ENCODE assay signal across 11 cellular contexts in the genomic region with DNA sequence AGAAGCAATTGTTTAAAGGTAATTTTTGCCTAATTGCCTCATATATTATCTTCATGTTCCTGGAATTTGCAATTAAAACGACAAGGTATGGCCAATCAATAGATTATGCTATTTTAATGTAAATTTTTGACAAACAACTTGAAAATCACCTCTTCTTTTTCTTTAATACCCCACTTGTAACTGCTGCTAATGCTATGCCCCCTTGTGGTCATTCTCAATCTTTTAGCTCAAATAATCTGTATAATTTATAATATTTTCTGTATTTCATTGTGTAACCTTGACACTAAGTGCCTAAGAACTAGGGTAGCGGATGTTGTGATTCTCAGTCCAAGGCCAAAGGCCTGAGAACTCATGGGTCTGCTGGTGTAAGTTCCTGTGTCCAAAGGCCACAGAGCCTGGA.
DNase-seq lines count a peak whose midpoint lies in the region; ATAC-seq and TF ChIP-seq lines count a peak whose summit lies in the region.
"Had no signal": no experiment of that assay in that cellular context is flagged by ENCODE, and none has a peak within 500 bp of the region (broad histone marks: within the 10 kb centered on the region; RNA-seq: fewer than 3 reads in every experiment).

No MANE protein-coding gene starts in this region.

- no peak for ATAC-seq in GM21737 (IDR thresholded peaks at IDR 0.05; ENCODE audit: unreplicated experiment)
- ATAC-seq: activated T-cell treated with anti-CD3 and anti-CD28 coated beads, Interleukin-2, amount 50 U/mL, for 72 hours had no signal

- H3K27me3 Mint-ChIP-seq in MCF 10A (ENCODE audit: insufficient read depth, unreplicated experiment) = no peaks in the 10 kb centered on the region
- H3K27me3 Mint-ChIP-seq: activated CD4-positive, alpha-beta T cell treated with anti-CD3 and anti-CD28 coated beads, Interleukin-2, amount 10 ng/mL, durations not matched to agents 24 days and 14 days had no signal

- H3K79me2 ChIP-seq in OCI-LY1 (ENCODE audit: insufficient read depth, low read length) = no peaks in the 10 kb centered on the region
- H3K79me2 ChIP-seq: parathyroid adenoma had no signal

- DNase-seq in MCF 10A (ENCODE audit: unreplicated experiment) (peak; percentile 23), breast epithelium (ENCODE audit: low spot score in 2 of 2) (no peak), dermis blood vessel endothelial cell (peak; percentile 3), DMS114 treated with DMSO at 0.1 percent for 48 hours (lab: John Stamatoyannopoulos, UW; ENCODE audit: unreplicated experiment) (no peak), HCEC 1CT (no peak), foreskin melanocyte (no peak)
- DNase-seq: activated CD4-positive, alpha-beta T cell treated with anti-CD3 and anti-CD28 coated beads, Interleukin-2, amount 10 ng/mL, durations not matched to agents 24 days and 14 days; activated T-cell treated with anti-CD3 and anti-CD28 coated beads, Interleukin-2, amount 50 U/mL, for 72 hours had no signal

- H3F3A ChIP-seq in OCI-LY1 (ENCODE audit: insufficient read depth, low read length) = no peaks in the 10 kb centered on the region

- no peaks in the 10 kb centered on the region for H3K36me3 Mint-ChIP-seq in MCF 10A (ENCODE audit: insufficient read depth, unreplicated experiment)

- TF ChIP-seq POLR2A in breast epithelium (IDR thresholded peaks at IDR 0.05) = no peak

- peaks cover 0 to 5% of the 10 kb centered on the region in 2 donors for H3K27me3 ChIP-seq in breast epithelium
- no peaks in the 10 kb centered on the region for H3K27me3 ChIP-seq in OCI-LY1 (ENCODE audit: insufficient read depth, low read length)

- intact Hi-C loops in MCF 10A (cut with micrococcal nuclease) (loop anchor here (5.0 kb wide), 1 partner anchor 719 kb away; no protein-coding TSS in a partner anchor), breast epithelium (cut with DNase I; ENCODE audit: low total_unique reads) (no loop called here)

- H3K4me2 ChIP-seq in OCI-LY1 (ENCODE audit: low read length) = no peak overlapping the region

- H3K27ac ChIP-seq in breast epithelium (no peak overlapping the region), OCI-LY1 (ENCODE audit: low read depth, low read length, poor library complexity, severe bottlenecking) (no peak overlapping the region)
- H3K27ac ChIP-seq: parathyroid adenoma had no signal

- CTCF ChIA-PET in MCF 10A (lab: Yijun Ruan, JAX) = interaction anchor here (0.5 to 1.9 kb wide), 17 partner anchors 8 to 1852 kb away, joined by 3 to 11 read pairs (median 4); no protein-coding TSS in a partner anchor

- H3K36me3 ChIP-seq in breast epithelium (no peaks in the 10 kb centered on the region), OCI-LY1 (ENCODE audit: insufficient read depth, low read length) (no peaks in the 10 kb centered on the region)

- H4K20me1 ChIP-seq in OCI-LY1 (ENCODE audit: insufficient read depth, low read length) = no peaks in the 10 kb centered on the region

- TF ChIP-seq CTCF in MCF 10A (IDR thresholded peaks at IDR 0.05; ENCODE audit: unreplicated experiment) (peak; percentile 35), breast epithelium (IDR thresholded peaks at IDR 0.05) (no peak), OCI-LY1 (IDR thresholded peaks at IDR 0.05; ENCODE audit: low read length) (peak; percentile 28)

- no peaks in the 10 kb centered on the region for H3K9me2 ChIP-seq in OCI-LY1 (ENCODE audit: low read depth, low read length)

- H3K4me1 Mint-ChIP-seq in MCF 10A (ENCODE audit: insufficient read depth, unreplicated experiment) = no peaks in the 10 kb centered on the region
- H3K4me1 Mint-ChIP-seq: activated CD4-positive, alpha-beta T cell treated with anti-CD3 and anti-CD28 coated beads, Interleukin-2, amount 10 ng/mL, durations not matched to agents 24 days and 14 days had no signal

- H3K9me3 ChIP-seq in breast epithelium (peaks cover 0 to 10% of the 10 kb centered on the region in 2 donors), OCI-LY1 (ENCODE audit: low read length) (no peaks in the 10 kb centered on the region)

- H3K9me3 Mint-ChIP-seq in MCF 10A (ENCODE audit: unreplicated experiment) = no peaks in the 10 kb centered on the region
- H3K9me3 Mint-ChIP-seq: activated CD4-positive, alpha-beta T cell treated with anti-CD3 and anti-CD28 coated beads, Interleukin-2, amount 10 ng/mL, durations not matched to agents 24 days and 14 days; activated T-cell treated with anti-CD3 and anti-CD28 coated beads, Interleukin-2, amount 50 U/mL, for 72 hours had no signal

- H3K4me3 ChIP-seq in breast epithelium (no peak overlapping the region), OCI-LY1 (ENCODE audit: low read depth, low read length, poor library complexity, severe bottlenecking) (no peak overlapping the region)

- H3K4me1 ChIP-seq in breast epithelium (no peaks in the 10 kb centered on the region), OCI-LY1 (ENCODE audit: insufficient read depth, low read length, severe bottlenecking) (no peaks in the 10 kb centered on the region)
- H3K4me1 ChIP-seq: parathyroid adenoma had no signal

- H3K4me3 Mint-ChIP-seq in MCF 10A (ENCODE audit: unreplicated experiment) = no peak overlapping the region
- H3K4me3 Mint-ChIP-seq: activated CD4-positive, alpha-beta T cell treated with anti-CD3 and anti-CD28 coated beads, Interleukin-2, amount 10 ng/mL, durations not matched to agents 24 days and 14 days; activated T-cell treated with anti-CD3 and anti-CD28 coated beads, Interleukin-2, amount 50 U/mL, for 72 hours had no signal

- no peak overlapping the region for H2AFZ ChIP-seq in OCI-LY1 (ENCODE audit: low read length)
- H2AFZ ChIP-seq: parathyroid adenoma had no signal

- no TSS peak for BruUV-seq in MCF 10A (replicated peaks; lab: Mats Ljungman, UMichigan)

- H3K27ac Mint-ChIP-seq in MCF 10A (ENCODE audit: low read depth, unreplicated experiment) = peak overlapping the region; percentile 29
- H3K27ac Mint-ChIP-seq: activated CD4-positive, alpha-beta T cell treated with anti-CD3 and anti-CD28 coated beads, Interleukin-2, amount 10 ng/mL, durations not matched to agents 24 days and 14 days; activated T-cell treated with anti-CD3 and anti-CD28 coated beads, Interleukin-2, amount 50 U/mL, for 72 hours had no signal

- no peak overlapping the region for H3K9ac ChIP-seq in OCI-LY1 (ENCODE audit: low read length)
- H3K9ac ChIP-seq: parathyroid adenoma had no signal

- POLR2A ChIA-PET in MCF 10A (lab: Yijun Ruan, JAX) = interaction anchor here (0.6 to 1.2 kb wide), 4 partner anchors 81 to 251 kb away, joined by 3 to 6 read pairs (median 4); no protein-coding TSS in a partner anchor

Comparison
In these comparisons a context has a peak if more than half of its experiments do, and no peak if none do; other contexts are left out.
1. DNase-seq: peak in MCF 10A (single experiment) and dermis blood vessel endothelial cell (single experiment); none in breast epithelium (0 of 2), DMS114 treated with DMSO at 0.1 percent for 48 hours (single experiment), HCEC 1CT (single experiment) and foreskin melanocyte (single experiment).
2. CTCF ChIP-seq: peak in MCF 10A (single experiment) and OCI-LY1 (single experiment); none in breast epithelium (0 of 3).